In the genomic region with DNA sequence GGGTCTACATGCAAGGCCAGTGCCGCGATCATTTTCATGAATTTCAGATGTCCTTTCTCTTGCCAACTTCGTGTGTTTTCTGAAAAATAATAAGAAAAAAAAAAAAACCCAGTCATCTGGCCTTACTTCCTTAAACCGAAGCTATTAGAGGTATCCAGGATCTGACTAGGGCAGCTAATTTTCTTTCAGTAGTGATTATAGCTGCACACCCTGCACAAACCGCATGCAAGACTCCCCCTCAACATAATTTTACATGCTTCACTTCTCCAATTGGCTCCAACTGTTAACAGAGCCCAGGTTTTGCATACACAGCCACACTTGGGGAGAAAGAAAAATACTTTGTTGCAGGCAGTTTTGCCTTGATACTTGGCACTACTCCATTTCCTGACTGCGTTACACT, we compare ENCODE assay signal across 9 cellular contexts. TPM values are rescaled to one million over a fixed set of nuclear protein-coding genes. Genes with fewer than 3 reads are reported as not detected.
DNase-seq lines count a peak whose midpoint lies in the region; ATAC-seq and TF ChIP-seq lines count a peak whose summit lies in the region.
"Had no signal": no experiment of that assay in that cellular context is flagged by ENCODE, and none has a peak within 500 bp of the region (broad histone marks: within the 10 kb centered on the region; RNA-seq: fewer than 3 reads in every experiment).

No MANE protein-coding gene starts in this region.

- H3K27ac ChIP-seq in lung (ENCODE audit: low read depth in 1 of 2, low read length in 1 of 2) = no peak overlapping the region

- DNase-seq in Kasumi-1 (lab: John Stamatoyannopoulos, UW) (peak; percentile 87 to 88), lung (ENCODE audit: low spot score) (no peak), cortex of kidney (lab: John Stamatoyannopoulos, UW) (no peak), NCI-H226 (no peak), NCI-H69 (lab: John Stamatoyannopoulos, UW) (no peak)
- no peak for DNase-seq in activated T-cell treated with anti-CD3 and anti-CD28 coated beads, Interleukin-2, amount 50 U/mL, for 4 hours
- DNase-seq: NCI-H2171 had no signal

- TF ChIP-seq CTCF in lung (IDR thresholded peaks at IDR 0.05; ENCODE audit: control extremely low read depth, extremely low read depth) = no peak

- no peak overlapping the region for H3K4me3 Mint-ChIP-seq in activated T-cell treated with anti-CD3 and anti-CD28 coated beads, Interleukin-2, amount 50 U/mL, for 4 hours

- H3K9me3 ChIP-seq in lung (ENCODE audit: control insufficient read depth in 2 of 2, insufficient read depth in 1 of 2, low read length in 1 of 2) = peaks cover 0 to 2% of the 10 kb centered on the region in 2 donors

- peaks cover 4% of the 10 kb centered on the region for H3K4me1 Mint-ChIP-seq in activated T-cell treated with anti-CD3 and anti-CD28 coated beads, Interleukin-2, amount 50 U/mL, for 4 hours (ENCODE audit: low read depth)

- H3K4me3 ChIP-seq in lung = no peak overlapping the region

- H3K9me3 Mint-ChIP-seq in activated T-cell treated with anti-CD3 and anti-CD28 coated beads, Interleukin-2, amount 50 U/mL, for 4 hours = no peaks in the 10 kb centered on the region

- no peaks in the 10 kb centered on the region for H3K4me1 ChIP-seq in lung (ENCODE audit: control insufficient read depth in 2 of 2, insufficient read depth in 2 of 2, low read length in 2 of 2)

- peaks cover 6% of the 10 kb centered on the region for H3K27me3 Mint-ChIP-seq in activated T-cell treated with anti-CD3 and anti-CD28 coated beads, Interleukin-2, amount 50 U/mL, for 4 hours (ENCODE audit: low read depth)

- ATAC-seq in GM18867 (IDR thresholded peaks at IDR 0.05; ENCODE audit: unreplicated experiment) (peak; percentile 74), HG02678 (IDR thresholded peaks at IDR 0.05; ENCODE audit: unreplicated experiment) (peak; percentile 66), lung (ENCODE audit: insufficient read depth, low FRiP score) (peak; percentile 30)
- ATAC-seq in activated T-cell treated with anti-CD3 and anti-CD28 coated beads, Interleukin-2, amount 50 U/mL, for 4 hours = no peak

- H3K36me3 Mint-ChIP-seq in activated T-cell treated with anti-CD3 and anti-CD28 coated beads, Interleukin-2, amount 50 U/mL, for 4 hours (ENCODE audit: insufficient read depth) = no peaks in the 10 kb centered on the region

- H3K27me3 ChIP-seq in lung (ENCODE audit: control insufficient read depth, insufficient read depth) = no peaks in the 10 kb centered on the region

- no peaks in the 10 kb centered on the region for H3K36me3 ChIP-seq in lung (ENCODE audit: control insufficient read depth in 2 of 2, insufficient read depth in 2 of 2, low read length in 2 of 2)

- 31 to 47% methylated on average over 6 of the region's 6 CpGs for WGBS in lung, 2 donors

RNA-seq across cellular contexts. Expression of a gene that starts 11.8 kb away (rescaled TPM):
- 10 to 100 TPM; 31.1 to 69.9 TPM for total RNA-seq in lung
- polyA plus RNA-seq in lung = 10 to 100 TPM in 1 of 2 donors, 1 to 10 TPM in 1; 4.3 to 15.6 TPM
- under 1 TPM; 0.14 to 0.16 (median 0.15) TPM for total RNA-seq in activated T-cell treated with anti-CD3 and anti-CD28 coated beads, Interleukin-2, amount 50 U/mL, for 4 hours

Comparison
In these comparisons a context has a peak if more than half of its experiments do, and no peak if none do; other contexts are left out.
1. ATAC-seq: peak in GM18867 (single experiment), HG02678 (single experiment) and lung (single experiment); none in activated T-cell treated with anti-CD3 and anti-CD28 coated beads, Interleukin-2, amount 50 U/mL, for 4 hours (0 of 2).
2. DNase-seq: peak in Kasumi-1 (2 of 2); none in lung (single experiment), activated T-cell treated with anti-CD3 and anti-CD28 coated beads, Interleukin-2, amount 50 U/mL, for 4 hours (single experiment), cortex of kidney (single experiment), NCI-H226 (single experiment) and NCI-H69 (single experiment).
3. RNA of a gene that starts 11.8 kb away (total RNA-seq): 31.1 to 69.9 TPM in lung; 0.14 to 0.16 TPM in activated T-cell treated with anti-CD3 and anti-CD28 coated beads, Interleukin-2, amount 50 U/mL, for 4 hours; every median in the first group is over 10 times any median in the second.